Comparison of ENCODE assay signal across 21 cellular contexts in the genomic region with DNA sequence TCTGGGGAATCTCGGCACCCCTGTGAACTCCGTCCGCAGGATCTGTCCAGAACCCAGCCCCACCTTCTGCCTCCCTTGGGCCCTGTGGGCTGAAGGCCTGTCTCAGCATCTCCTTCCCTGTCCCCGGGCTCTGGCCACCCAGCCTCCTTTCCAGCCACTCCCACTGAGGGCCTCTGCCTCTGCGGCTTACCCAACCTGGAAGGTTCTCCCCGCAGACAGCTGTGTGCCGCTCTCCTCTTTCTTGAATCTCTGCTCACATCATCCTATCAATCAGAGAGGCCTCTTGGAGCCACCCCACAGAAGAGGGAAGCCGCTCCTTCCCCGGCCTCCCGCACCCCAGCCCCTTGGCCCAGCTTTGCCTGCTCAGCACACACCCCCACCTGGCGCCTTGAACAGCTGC.
"Had no signal": no experiment of that assay in that cellular context is flagged by ENCODE, and none has a peak within 500 bp of the region (broad histone marks: within the 10 kb centered on the region; RNA-seq: fewer than 3 reads in every experiment).

No MANE protein-coding gene starts in this region.

- H3K4me3 Mint-ChIP-seq: naive thymus-derived CD8-positive, alpha-beta T cell; nephron; neural crest cell; stimulated activated naive CD8-positive, alpha-beta T cell treated with anti-CD3 and anti-CD28 coated beads, Interleukin-15, Interleukin-2, amounts not matched to agents 100 ng/mL and 50 ng/mL, for 24 hours had no signal

- H3K9me3 ChIP-seq: lower lobe of right lung, suprapubic skin, thoracic aorta, upper lobe of right lung had no signal

- H3K9me3 Mint-ChIP-seq: nephron; neural crest cell; stimulated activated naive CD8-positive, alpha-beta T cell treated with anti-CD3 and anti-CD28 coated beads, Interleukin-15, Interleukin-2, amounts not matched to agents 100 ng/mL and 50 ng/mL, for 24 hours had no signal

- H3K4me1 ChIP-seq: left lung, lower lobe of right lung, right atrium auricular region, suprapubic skin, tibial artery, upper lobe of right lung had no signal

- H3K27me3 ChIP-seq: ovary, right atrium auricular region had no signal

- DNase-seq: hippocampal formation; left colon; left lung; mammary epithelial cell; mesenchymal stem cell; ovary; stimulated activated naive CD4-positive, alpha-beta T cell; tibial artery; trophoblast cell; upper lobe of right lung had no signal

- ATAC-seq: left colon; left lung; lower lobe of right lung; naive thymus-derived CD8-positive, alpha-beta T cell; sciatic nerve; upper lobe of right lung had no signal

- H3K4me3 ChIP-seq: left lung, lower lobe of right lung, ovary, right atrium auricular region, skin epidermis, suprapubic skin, thoracic aorta, tibial artery, upper lobe of right lung had no signal

- H3K27ac ChIP-seq: left lung, lower lobe of right lung, ovary, right atrium auricular region, skin epidermis, suprapubic skin, thoracic aorta, tibial artery, upper lobe of right lung had no signal

- H3K36me3 ChIP-seq: left lung, lower lobe of right lung, ovary, right atrium auricular region, suprapubic skin, thoracic aorta, tibial artery, upper lobe of right lung had no signal

- H3K36me3 Mint-ChIP-seq: naive thymus-derived CD8-positive, alpha-beta T cell had no signal

- H3K27ac Mint-ChIP-seq: naive thymus-derived CD8-positive, alpha-beta T cell; progenitor cell of endocrine pancreas; stimulated activated naive CD8-positive, alpha-beta T cell treated with anti-CD3 and anti-CD28 coated beads, Interleukin-15, Interleukin-2, amounts not matched to agents 100 ng/mL and 50 ng/mL, for 24 hours had no signal
